ENCODE assay signal across 22 cellular contexts in the genomic region with DNA sequence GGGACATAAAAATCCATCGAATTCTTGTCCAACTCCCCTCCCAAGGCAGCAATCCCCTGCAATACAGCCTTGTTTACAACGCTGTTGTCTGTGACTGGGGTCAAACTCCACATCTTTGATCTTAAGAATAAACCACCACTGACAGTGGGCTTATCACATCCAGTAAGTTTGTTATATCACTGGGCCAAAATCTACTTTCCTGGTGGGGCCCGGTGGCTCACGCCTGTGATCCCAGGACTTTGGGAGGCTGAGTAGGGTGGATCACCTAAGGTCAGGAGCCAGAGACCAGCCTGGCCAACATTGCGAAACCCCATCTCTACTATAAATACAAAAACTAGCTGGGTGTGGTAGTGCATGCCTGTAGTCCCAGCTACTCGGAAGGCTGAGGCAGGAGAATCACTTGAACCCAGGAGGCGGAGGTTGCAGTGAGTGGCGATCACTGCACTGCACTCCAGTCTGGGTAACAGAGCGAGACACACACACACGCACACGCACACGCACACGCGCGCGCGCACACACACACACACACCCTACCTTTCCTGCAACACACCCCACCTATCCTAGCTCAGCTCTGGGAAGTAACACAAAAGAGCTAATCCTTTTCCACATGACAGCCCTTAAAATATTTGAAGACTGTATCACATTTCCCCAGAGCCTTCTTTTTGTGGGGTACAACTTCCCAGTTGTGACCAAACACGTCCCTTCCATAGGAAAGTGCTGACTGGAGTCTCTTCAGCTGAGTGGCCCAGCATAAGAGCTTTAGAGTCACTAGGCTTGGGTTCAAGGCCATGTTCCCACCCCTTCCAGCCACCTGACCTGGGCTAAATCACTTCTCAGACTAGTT. TPM values are rescaled to one million over a fixed set of nuclear protein-coding genes. Genes with fewer than 3 reads are reported as not detected.
A peak's percentile ranks its signal among the peaks of the same experiment; 100 is the strongest.
DNase-seq lines count a peak whose midpoint lies in the region; ATAC-seq, FAIRE-seq and TF ChIP-seq lines count a peak whose summit lies in the region.
"Had no signal": no experiment of that assay in that cellular context is flagged by ENCODE, and none has a peak within 500 bp of the region (broad histone marks: within the 10 kb centered on the region; RNA-seq: fewer than 3 reads in every experiment).

No MANE protein-coding gene starts in this region.

- no peak overlapping the region for H4K91ac ChIP-seq in H1 (replicated peaks; ENCODE audit: insufficient read length, low read length)

- H3K4me3 ChIP-seq in mammary epithelial cell (replicated peaks in 1 of 3; ENCODE audit: insufficient read depth in 1 of 3, low read depth in 2 of 3, low read length in 3 of 3) (no peak overlapping the region), H1 (ENCODE audit: extremely low read depth in 1 of 4, insufficient read depth in 2 of 4, low read depth in 3 of 4, low read length in 4 of 4) (no peak overlapping the region), mucosa of descending colon (no peak overlapping the region)
- H3K4me3 ChIP-seq: BLaER1 had no signal

- no peaks in the 10 kb centered on the region for H3K9me3 Mint-ChIP-seq in MCF 10A (ENCODE audit: unreplicated experiment)
- no peaks in the 10 kb centered on the region for H3K9me3 Mint-ChIP-seq in type B pancreatic cell
- H3K9me3 Mint-ChIP-seq: CD8-positive, alpha-beta memory T cell had no signal

- H3K4me3 Mint-ChIP-seq in MCF 10A (ENCODE audit: unreplicated experiment) (no peak overlapping the region), type B pancreatic cell (no peak overlapping the region)
- H3K4me3 Mint-ChIP-seq: CD8-positive, alpha-beta memory T cell had no signal

- peak; percentile 38 for DNase-seq in MCF 10A (ENCODE audit: unreplicated experiment)
- DNase-seq in mammary epithelial cell = no peak
- no peak for DNase-seq in H1 (ENCODE audit: low read depth in 1 of 2, low spot score in 2 of 2)
- DNase-seq in mucosa of descending colon = peak in 2 of 3 donors; percentile 29 to 41
- DNase-seq in type B pancreatic cell (ENCODE audit: extremely low spot score, unreplicated experiment) = no peak
- no peak for DNase-seq in DMS79 treated with DMSO at 0.1 percent for 48 hours (lab: John Stamatoyannopoulos, UW)
- no peak for DNase-seq in stimulated activated CD4-positive, alpha-beta T cell treated with anti-CD3 and anti-CD28 coated beads, Interleukin-4, amount 100 ng/mL, for 4 hours
- no peak for DNase-seq in GM13977 (ENCODE audit: low spot score)
- DNase-seq: 8988T; CD8-positive, alpha-beta memory T cell; GF-D8; HCEC 1CT; KBM-7; NCI-H1436; NCI-H2029; NCI-H2171; NCI-H82; PC-3 had no signal

- TF ChIP-seq POLR2A in H1 (IDR thresholded peaks at IDR 0.05; ENCODE audit: control extremely low read depth in 1 of 2, low read depth in 2 of 2, low read length in 2 of 2) = no peak

- no peak overlapping the region for H2BK5ac ChIP-seq in H1 (ENCODE audit: low read depth, low read length)

- H2BK20ac ChIP-seq in H1 (ENCODE audit: low read length) = no peak overlapping the region

- dilution Hi-C loops in mammary epithelial cell (cut with HindIII; ENCODE audit: low sequenced_read_pairs) = no loop called here

- no peaks in the 10 kb centered on the region for H3K36me3 ChIP-seq in mammary epithelial cell (ENCODE audit: insufficient read depth, low read length)
- no peaks in the 10 kb centered on the region for H3K36me3 ChIP-seq in H1 (ENCODE audit: control insufficient read depth in 2 of 4, insufficient read depth in 4 of 4, low read length in 3 of 4)
- H3K36me3 ChIP-seq in mucosa of descending colon (ENCODE audit: low read depth) = no peaks in the 10 kb centered on the region
- H3K36me3 ChIP-seq: BLaER1 had no signal

- H2AK5ac ChIP-seq in H1 (ENCODE audit: low read depth, low read length) = no peak overlapping the region

- H2BK15ac ChIP-seq in H1 (ENCODE audit: low read length) = no peak overlapping the region

- peaks cover 6% of the 10 kb centered on the region for H3K4me1 Mint-ChIP-seq in MCF 10A (ENCODE audit: insufficient read depth, unreplicated experiment)
- H3K4me1 Mint-ChIP-seq in type B pancreatic cell (ENCODE audit: unreplicated experiment) = no peaks in the 10 kb centered on the region
- H3K4me1 Mint-ChIP-seq: CD8-positive, alpha-beta memory T cell had no signal

- H3K27ac Mint-ChIP-seq in MCF 10A (ENCODE audit: low read depth, unreplicated experiment) (peak overlapping the region; percentile 27), type B pancreatic cell (peak overlapping the region; percentile 61)
- H3K27ac Mint-ChIP-seq: CD8-positive, alpha-beta memory T cell had no signal

- no peak overlapping the region for H3K56ac ChIP-seq in H1 (replicated peaks; ENCODE audit: insufficient read length, low read depth, low read length)

- no peak overlapping the region for H2BK120ac ChIP-seq in H1 (replicated peaks; ENCODE audit: low read depth, low read length)

- H3K79me1 ChIP-seq in H1 (ENCODE audit: low read depth, low read length) = no peaks in the 10 kb centered on the region

- no peak overlapping the region for H4K5ac ChIP-seq in H1 (ENCODE audit: insufficient read length, low read depth, low read length)

- BruUV-seq in MCF 10A (replicated peaks; lab: Mats Ljungman, UMichigan) (no TSS peak), mammary epithelial cell (replicated peaks; lab: Mats Ljungman, UMichigan) (no TSS peak)

- H3K4ac ChIP-seq in H1 (replicated peaks; ENCODE audit: insufficient read length, low read depth, low read length) = no peak overlapping the region

- POLR2A ChIA-PET in MCF 10A (lab: Yijun Ruan, JAX) (interaction anchor here (1.4 to 2.0 kb wide), 3 partner anchors 8 to 28 kb away, joined by 4 to 8 read pairs (median 5); no protein-coding TSS in a partner anchor), H1 (lab: Charles Lee; ENCODE audit: partially characterized antibody) (interaction anchor here (0.8 kb wide), 1 partner anchor 74 kb away, joined by 3 read pairs; no protein-coding TSS in a partner anchor)

- TF ChIP-seq CTCF in MCF 10A (IDR thresholded peaks at IDR 0.05; ENCODE audit: unreplicated experiment) = no peak
- TF ChIP-seq CTCF in mammary epithelial cell (conservative IDR thresholded peaks at IDR 0.05 in 1 of 2, IDR thresholded peaks at IDR 0.05 in 1 of 2; ENCODE audit: extremely low read depth in 1 of 2, insufficient read depth in 1 of 2, low read depth in 1 of 2, low read length in 2 of 2) = no peak
- TF ChIP-seq CTCF in H1 (IDR thresholded peaks at IDR 0.05; ENCODE audit: control extremely low read depth in 1 of 3, insufficient read depth in 1 of 3, low read depth in 1 of 3, low read length in 3 of 3) = no peak
- TF ChIP-seq CTCF in mucosa of descending colon (IDR thresholded peaks at IDR 0.05) = no peak
- no peak for TF ChIP-seq CTCF in type B pancreatic cell (conservative IDR thresholded peaks at IDR 0.05)
- TF ChIP-seq CTCF in GM13977 (IDR thresholded peaks at IDR 0.05; ENCODE audit: extremely low read depth, insufficient read depth, missing control alignments) = no peak

- H3K4me1 ChIP-seq in mammary epithelial cell (ENCODE audit: insufficient read depth, low read length) (no peaks in the 10 kb centered on the region), H1 (replicated peaks in 1 of 4; ENCODE audit: control insufficient read depth in 3 of 4, insufficient read depth in 4 of 4, low read length in 3 of 4) (no peaks in the 10 kb centered on the region; a peak in 1 of 7 replicates), mucosa of descending colon (ENCODE audit: low read depth) (peaks cover 4% of the 10 kb centered on the region)

- H3K4me2 ChIP-seq in mammary epithelial cell (ENCODE audit: insufficient read depth, low read depth, low read length) (no peak overlapping the region), H1 (ENCODE audit: insufficient read depth in 1 of 2, low read depth in 2 of 2, low read length in 2 of 2) (no peak overlapping the region)
- H3K4me2 ChIP-seq: BLaER1 had no signal

- peak; percentile 62 for ATAC-seq in mucosa of descending colon
- ATAC-seq: PC-3 had no signal

- H3K18ac ChIP-seq in H1 (ENCODE audit: extremely low read depth, low read length) = no peak overlapping the region

- intact Hi-C loops in MCF 10A (cut with micrococcal nuclease) = no loop called here
- intact Hi-C loops in mammary epithelial cell (cut with micrococcal nuclease) = no loop called here
- intact Hi-C loops in mucosa of descending colon (cut with DNase I, micrococcal nuclease) = no loop called here

- CTCF ChIA-PET in MCF 10A (lab: Yijun Ruan, JAX) (no interaction called here), mammary epithelial cell (lab: Charles Lee; ENCODE audit: low non-redundant PET) (no interaction called here), H1 (lab: Charles Lee; ENCODE audit: partially characterized antibody) (interaction anchor here (0.6 to 1.0 kb wide), 3 partner anchors 54 to 259 kb away, joined by 3 to 4 read pairs (median 3); no protein-coding TSS in a partner anchor)

- in situ Hi-C loops in mammary epithelial cell (cut with MboI; ENCODE audit: low sequenced_read_pairs in 2 of 2) (no loop called here), GM13977 (cut with MboI; ENCODE audit: low pct_unique_long_range_greater_than_20kb, low sequenced_read_pairs, unreplicated experiment) (no loop called here)

- H3K23me2 ChIP-seq in H1 (ENCODE audit: low read depth, low read length) = no peaks in the 10 kb centered on the region

- H2AFZ ChIP-seq in mammary epithelial cell (ENCODE audit: low read depth, low read length) (no peak overlapping the region), H1 (ENCODE audit: low read length) (no peak overlapping the region; the same call in 1 of the 2 replicates)

- no peak overlapping the region for H3K14ac ChIP-seq in H1 (ENCODE audit: insufficient read length)

- H3K27me3 Mint-ChIP-seq in MCF 10A (ENCODE audit: insufficient read depth, unreplicated experiment) (no peaks in the 10 kb centered on the region), type B pancreatic cell (no peaks in the 10 kb centered on the region)

- no peak overlapping the region for H3K23ac ChIP-seq in H1 (ENCODE audit: insufficient read length)

- H2BK12ac ChIP-seq in H1 (ENCODE audit: low read depth, low read length) = no peak overlapping the region

- no peaks in the 10 kb centered on the region for H4K20me1 ChIP-seq in mammary epithelial cell (ENCODE audit: insufficient read depth, low read length)
- no peaks in the 10 kb centered on the region for H4K20me1 ChIP-seq in H1 (replicated peaks in 1 of 2; ENCODE audit: control insufficient read depth in 1 of 2, insufficient read depth in 2 of 2, low read length in 2 of 2)
- H4K20me1 ChIP-seq: BLaER1 had no signal

- TF ChIP-seq RAD21 in H1 (IDR thresholded peaks at IDR 0.05 in 1 of 2, conservative IDR thresholded peaks at IDR 0.05 in 1 of 2; ENCODE audit: low read depth in 2 of 2, low read length in 2 of 2) = no peak

- TF ChIP-seq EP300 in H1 (IDR thresholded peaks at IDR 0.05; ENCODE audit: borderline replicate concordance in 1 of 2, low read depth in 2 of 2, low read length in 2 of 2) = no peak

- H3K27ac ChIP-seq in mammary epithelial cell (ENCODE audit: insufficient read depth, low read depth, low read length) (no peak overlapping the region), H1 (ENCODE audit: low read depth, low read length) (no peak overlapping the region)
- H3K27ac ChIP-seq: BLaER1, HL-60 had no signal

- no peaks in the 10 kb centered on the region for H3K27me3 ChIP-seq in mammary epithelial cell (ENCODE audit: insufficient read depth, low read length)
- H3K27me3 ChIP-seq in H1 (replicated peaks in 1 of 4; ENCODE audit: control insufficient read depth in 3 of 4, extremely low read depth in 1 of 4, insufficient read depth in 3 of 4, low read length in 3 of 4) = no peaks in the 10 kb centered on the region
- H3K27me3 ChIP-seq: BLaER1 had no signal

- H3K9ac ChIP-seq in mammary epithelial cell (ENCODE audit: insufficient read depth, low read length) (no peak overlapping the region), H1 (replicated peaks in 1 of 4; ENCODE audit: extremely low read depth in 1 of 4, low read depth in 3 of 4, low read length in 3 of 4) (no peak overlapping the region)
- H3K9ac ChIP-seq: BLaER1 had no signal

- peaks cover 5% of the 10 kb centered on the region for H3K36me3 Mint-ChIP-seq in MCF 10A (ENCODE audit: insufficient read depth, unreplicated experiment)
- H3K36me3 Mint-ChIP-seq in type B pancreatic cell = no peaks in the 10 kb centered on the region
- H3K36me3 Mint-ChIP-seq: CD8-positive, alpha-beta memory T cell had no signal

- FAIRE-seq in H1 (lab: Jason Lieb, UNC) = no peak
- FAIRE-seq: GM12891, HTR-8/SVneo had no signal

- no peaks in the 10 kb centered on the region for H3K79me2 ChIP-seq in mammary epithelial cell (ENCODE audit: insufficient read depth, low read length)
- no peaks in the 10 kb centered on the region for H3K79me2 ChIP-seq in H1 (ENCODE audit: control insufficient read depth in 1 of 2, insufficient read depth in 2 of 2, low read length in 2 of 2)

- peak overlapping the region; percentile 31; the same call in 1 of the 2 replicates for H4K8ac ChIP-seq in H1 (ENCODE audit: extremely low read depth, insufficient read depth, low read length)

- WGBS in mammary epithelial cell (ENCODE audit: low coverage, missing lambda C conversion rate) = 91% methylated on average over 9 of the region's 18 CpGs
- 95% methylated on average over 18 of the region's 18 CpGs; no CpG with 5 or more reads in 1 of the 2 experiments for WGBS in H1 (ENCODE audit: extremely low coverage in 1 of 2, insufficient coverage in 1 of 2, insufficient read length in 1 of 2, insufficient replicate concordance in 2 of 2, low coverage in 1 of 2, low lambda C conversion rate in 2 of 2, missing lambda C conversion rate in 1 of 2), 2 experiments

- H3K9me3 ChIP-seq in mammary epithelial cell (replicated peaks; ENCODE audit: insufficient read depth, low read length) (no peaks in the 10 kb centered on the region), H1 (ENCODE audit: insufficient read depth in 2 of 2, low read depth in 1 of 2, low read length in 1 of 2) (no peaks in the 10 kb centered on the region), mucosa of descending colon (no peaks in the 10 kb centered on the region)
- H3K9me3 ChIP-seq: BLaER1 had no signal

RNA-seq across cellular contexts. Expression of a gene that starts 20.9 kb away (rescaled TPM):
- 72.5 and 95.3 TPM in 2 replicates for total RNA-seq in MCF 10A (2022)
- total RNA-seq in mammary epithelial cell = 10 to 100 TPM; 45.5 to 47.2 TPM
- 25.3 TPM for polyA plus RNA-seq in mammary epithelial cell
- polyA minus RNA-seq in mammary epithelial cell = 137 TPM
- total RNA-seq in H1 (2021; fragmentation: NEBNext Ultra II Directional; extraction: Animal tissue kit (Norgen Biotek cat#: 25700)) = 65.7 and 66.8 TPM in 2 replicates
- polyA plus RNA-seq in H1 (2011; rRNA removed) = 42.6 and 73.9 TPM in 2 replicates
- 25.1 TPM for polyA plus RNA-seq in H1 (2011; cell fraction: cytosol; rRNA removed)
- 102 TPM for polyA plus RNA-seq in H1 (2011; cell fraction: nucleus; rRNA removed)
- polyA plus RNA-seq in H1 (2012, experiment 1 of 2) = 54.4 to 58.9 TPM (median 57.1 TPM) in 4 replicates
- 24.2 TPM for polyA plus RNA-seq in H1 (2012, experiment 2 of 2)
- 67.0 TPM for polyA plus RNA-seq in H1 (2013, experiment 1 of 2)
- 55.1 TPM for polyA plus RNA-seq in H1 (2013, experiment 2 of 2)
- 121 and 123 TPM in 2 replicates for polyA minus RNA-seq in H1 (2011; rRNA and poly(A)+ RNA removed)
- 62.4 TPM for polyA minus RNA-seq in H1 (2011; cell fraction: cytosol; rRNA and poly(A)+ RNA removed)
- 75.8 TPM for polyA minus RNA-seq in H1 (2011; cell fraction: nucleus; rRNA and poly(A)+ RNA removed)
- 10 to 100 TPM; 13.8 to 40.0 (median 25.5) TPM for total RNA-seq in mucosa of descending colon
- 38.1 and 53.7 TPM in 2 replicates for total RNA-seq in type B pancreatic cell (ENCODE audit: low replicate concordance)

RNA-seq across cellular contexts. Expression of a gene that starts 40.1 kb away (rescaled TPM):
- total RNA-seq in MCF 10A (2022) (54.7 and 70.1 TPM in 2 replicates), mammary epithelial cell (10 to 100 TPM; 40.1 to 45.8 TPM), mucosa of descending colon (10 to 100 TPM; 23.2 to 26.8 (median 26.4) TPM), type B pancreatic cell (ENCODE audit: low replicate concordance) (21.1 and 25.4 TPM in 2 replicates)
- polyA plus RNA-seq in mammary epithelial cell (17.7 TPM), H1 (2011; rRNA removed) (10.2 and 16.2 TPM in 2 replicates)
- polyA minus RNA-seq in mammary epithelial cell = 8.6 TPM
- total RNA-seq in H1 (2021; fragmentation: NEBNext Ultra II Directional; extraction: Animal tissue kit (Norgen Biotek cat#: 25700)) = 33.2 and 49.0 TPM in 2 replicates
- polyA plus RNA-seq in H1 (2011; cell fraction: cytosol; rRNA removed) = 20.7 TPM
- polyA plus RNA-seq in H1 (2011; cell fraction: nucleus; rRNA removed) = 6.0 TPM
- polyA plus RNA-seq in H1 (2012, experiment 1 of 2) = 17.0 to 42.4 TPM (median 19.0 TPM) in 4 replicates
- 8.8 TPM for polyA plus RNA-seq in H1 (2012, experiment 2 of 2)
- 28.9 TPM for polyA plus RNA-seq in H1 (2013, experiment 1 of 2)
- 34.3 TPM for polyA plus RNA-seq in H1 (2013, experiment 2 of 2)
- 14.8 and 30.1 TPM in 2 replicates for polyA minus RNA-seq in H1 (2011; rRNA and poly(A)+ RNA removed)
- 13.4 TPM for polyA minus RNA-seq in H1 (2011; cell fraction: cytosol; rRNA and poly(A)+ RNA removed)
- polyA minus RNA-seq in H1 (2011; cell fraction: nucleus; rRNA and poly(A)+ RNA removed) = 9.7 TPM

Comparison
In these comparisons a context has a peak if more than half of its experiments do, and no peak if none do; other contexts are left out.
1. DNase-seq: peak in MCF 10A (single experiment) and mucosa of descending colon (2 of 3); none in mammary epithelial cell (single experiment), H1 (0 of 2), type B pancreatic cell (single experiment), DMS79 treated with DMSO at 0.1 percent for 48 hours (single experiment), stimulated activated CD4-positive, alpha-beta T cell treated with anti-CD3 and anti-CD28 coated beads, Interleukin-4, amount 100 ng/mL, for 4 hours (0 of 2) and GM13977 (single experiment).